9 cellular contexts compared by ENCODE assay signal in genomic region chr6:81783893-81784292, GRCh38.
"Had no signal": no experiment of that assay in that cellular context is flagged by ENCODE, and none has a peak within 500 bp of the region (broad histone marks: within the 10 kb centered on the region; RNA-seq: fewer than 3 reads in every experiment).

No MANE protein-coding gene starts in this region.

- H3K4me2 ChIP-seq: GM23338 had no signal

- H3K4me3 Mint-ChIP-seq: GM23338, H9, HFFc6 had no signal

- DNase-seq: GM23248, GOT3, H7, H9, HCEC 1CT, HFFc6 had no signal

- H3K36me3 ChIP-seq: HAP-1 had no signal

- ATAC-seq: GM23338, HCT116 had no signal

- H3K27ac ChIP-seq: GM23248 had no signal

- H3K4me1 ChIP-seq: HAP-1 had no signal

- H3K9me3 ChIP-seq: HAP-1 had no signal

- H3K27ac Mint-ChIP-seq: GM23338, H9, HFFc6 had no signal

- H3K4me3 ChIP-seq: GM23248, GM23338, HAP-1 had no signal

- H3K9me3 Mint-ChIP-seq: GM23338, H9, HFFc6 had no signal

- H3K9ac ChIP-seq: GM23248 had no signal
